In genomic region chr1:93666613-93667384, GRCh38 we compare ENCODE assay signal across 13 cellular contexts. TPM values are rescaled to one million over a fixed set of nuclear protein-coding genes. Genes with fewer than 3 reads are reported as not detected.
A peak's percentile ranks its signal among the peaks of the same experiment; 100 is the strongest.
DNase-seq lines count a peak whose midpoint lies in the region; ATAC-seq and TF ChIP-seq lines count a peak whose summit lies in the region.
"Had no signal": no experiment of that assay in that cellular context is flagged by ENCODE, and none has a peak within 500 bp of the region (broad histone marks: within the 10 kb centered on the region; RNA-seq: fewer than 3 reads in every experiment).

No MANE protein-coding gene starts in this region.

- DNase-seq in NCI-H510A treated with DMSO at 0.1 percent for 48 hours (lab: John Stamatoyannopoulos, UW) (peak; percentile 9), NCI-H510A (lab: John Stamatoyannopoulos, UW) (no peak), dermis blood vessel endothelial cell (peak; percentile 81), islet precursor cell (peak; percentile 78), testis (no peak), SW480 (ENCODE audit: low spot score) (no peak), esophagus muscularis mucosa (ENCODE audit: extremely low spot score) (no peak)
- no peak for DNase-seq in activated CD8-positive, alpha-beta T cell treated with anti-CD3 and anti-CD28 coated beads, Interleukin-2, amount 10 ng/mL, durations not matched to agents 7 days and 5 days
- DNase-seq: activated CD8-positive, alpha-beta memory T cell treated with anti-CD3 and anti-CD28 coated beads for 24 hours; GOT3; Kasumi-1; NCI-H748 treated with DMSO at 0.1 percent for 48 hours; right lobe of liver had no signal

- no peak overlapping the region for H3K27ac Mint-ChIP-seq in activated CD8-positive, alpha-beta T cell treated with anti-CD3 and anti-CD28 coated beads, Interleukin-2, amount 10 ng/mL, durations not matched to agents 7 days and 5 days

- POLR2A ChIA-PET in activated CD8-positive, alpha-beta T cell treated with anti-CD3 and anti-CD28 coated beads, Interleukin-2, amount 10 ng/mL, durations not matched to agents 7 days and 5 days (lab: Charles Lee), result no interaction called here

- H3K4me3 ChIP-seq in testis (no peak overlapping the region), esophagus muscularis mucosa (no peak overlapping the region)
- H3K4me3 ChIP-seq: right lobe of liver had no signal

- no peaks in the 10 kb centered on the region for H3K27me3 ChIP-seq in testis
- no peaks in the 10 kb centered on the region for H3K27me3 ChIP-seq in esophagus muscularis mucosa
- H3K27me3 ChIP-seq: right lobe of liver had no signal

- no peak overlapping the region for H3K4me3 Mint-ChIP-seq in activated CD8-positive, alpha-beta T cell treated with anti-CD3 and anti-CD28 coated beads, Interleukin-2, amount 10 ng/mL, durations not matched to agents 7 days and 5 days

- no peaks in the 10 kb centered on the region for H3K36me3 ChIP-seq in testis (ENCODE audit: low read depth, missing control alignments)
- peaks cover 0 to 10% (median 3%) of the 10 kb centered on the region in 4 donors for H3K36me3 ChIP-seq in esophagus muscularis mucosa
- H3K36me3 ChIP-seq: right lobe of liver had no signal

- TF ChIP-seq CTCF in testis (IDR thresholded peaks at IDR 0.05) (no peak), esophagus muscularis mucosa (IDR thresholded peaks at IDR 0.05) (no peak)

- 82 to 92% methylated on average over 13 to 14 of the region's 14 CpGs for WGBS in testis, 2 donors
- 91% methylated on average over 14 of the region's 14 CpGs for WGBS in esophagus muscularis mucosa

- ATAC-seq in activated CD8-positive, alpha-beta T cell treated with anti-CD3 and anti-CD28 coated beads, Interleukin-2, amount 10 ng/mL, durations not matched to agents 7 days and 5 days, result no peak
- ATAC-seq: right lobe of liver had no signal

- peaks cover 7% of the 10 kb centered on the region for H3K27me3 Mint-ChIP-seq in activated CD8-positive, alpha-beta T cell treated with anti-CD3 and anti-CD28 coated beads, Interleukin-2, amount 10 ng/mL, durations not matched to agents 7 days and 5 days (ENCODE audit: low read depth)

- TF ChIP-seq POLR2A in testis (IDR thresholded peaks at IDR 0.05) (no peak), esophagus muscularis mucosa (IDR thresholded peaks at IDR 0.05; ENCODE audit: low read depth) (no peak)

- H3K4me1 ChIP-seq in testis (peaks cover 92% of the 10 kb centered on the region), esophagus muscularis mucosa (peaks cover 76 to 90% (median 82%) of the 10 kb centered on the region in 4 donors)

- H3K4me1 Mint-ChIP-seq in activated CD8-positive, alpha-beta T cell treated with anti-CD3 and anti-CD28 coated beads, Interleukin-2, amount 10 ng/mL, durations not matched to agents 7 days and 5 days (ENCODE audit: low read depth), result no peaks in the 10 kb centered on the region

- TF ChIP-seq EP300 in esophagus muscularis mucosa (IDR thresholded peaks at IDR 0.05), result no peak

- H3K9me3 Mint-ChIP-seq in activated CD8-positive, alpha-beta T cell treated with anti-CD3 and anti-CD28 coated beads, Interleukin-2, amount 10 ng/mL, durations not matched to agents 7 days and 5 days (ENCODE audit: insufficient read depth), result no peaks in the 10 kb centered on the region

- peak overlapping the region; percentile 33 to 72 for H3K27ac ChIP-seq in testis
- no peak overlapping the region for H3K27ac ChIP-seq in esophagus muscularis mucosa (replicated peaks in 1 of 4)
- H3K27ac ChIP-seq: right lobe of liver had no signal

- H3K9me3 ChIP-seq in testis (no peaks in the 10 kb centered on the region), esophagus muscularis mucosa (no peaks in the 10 kb centered on the region)
- H3K9me3 ChIP-seq: right lobe of liver had no signal

- CTCF ChIA-PET in activated CD8-positive, alpha-beta T cell treated with anti-CD3 and anti-CD28 coated beads, Interleukin-2, amount 10 ng/mL, durations not matched to agents 7 days and 5 days (lab: Charles Lee), result interaction anchor here (1.2 kb wide), 1 partner anchor 12 kb away, joined by 4 read pairs; no protein-coding TSS in a partner anchor

- intact Hi-C loops in testis (cut with DNase I; ENCODE audit: low total_unique reads) (no loop called here), esophagus muscularis mucosa (cut with DNase I) (no loop called here)

- no peaks in the 10 kb centered on the region for H3K36me3 Mint-ChIP-seq in activated CD8-positive, alpha-beta T cell treated with anti-CD3 and anti-CD28 coated beads, Interleukin-2, amount 10 ng/mL, durations not matched to agents 7 days and 5 days (ENCODE audit: low read depth)

RNA-seq across cellular contexts. Expression of gene BCAR3, which starts 14.8 kb away (rescaled TPM):
- total RNA-seq in dermis blood vessel endothelial cell (47.1 and 50.5 TPM in 2 replicates), testis (10 to 100 TPM; 42.9 to 55.9 TPM), esophagus muscularis mucosa (10 to 100 TPM; 20.2 to 47.2 (median 32.3) TPM)
- polyA plus RNA-seq in testis (ENCODE audit: insufficient read depth, low read depth, low replicate concordance), result 23.2 TPM
- total RNA-seq in activated CD8-positive, alpha-beta T cell treated with anti-CD3 and anti-CD28 coated beads, Interleukin-2, amount 10 ng/mL, durations not matched to agents 7 days and 5 days, result under 1 TPM; 0.44 to 0.79 TPM

Comparison
In these comparisons a context has a peak if more than half of its experiments do, and no peak if none do; other contexts are left out.
1. DNase-seq: peak in NCI-H510A treated with DMSO at 0.1 percent for 48 hours (single experiment), dermis blood vessel endothelial cell (single experiment) and islet precursor cell (single experiment); none in NCI-H510A (single experiment), testis (single experiment), activated CD8-positive, alpha-beta T cell treated with anti-CD3 and anti-CD28 coated beads, Interleukin-2, amount 10 ng/mL, durations not matched to agents 7 days and 5 days (single experiment), SW480 (single experiment) and esophagus muscularis mucosa (single experiment).
2. H3K27ac ChIP-seq: peak in testis (2 of 2); none in esophagus muscularis mucosa (0 of 4).
3. RNA of gene BCAR3, which starts 14.8 kb away (total RNA-seq): 42.9 to 55.9 TPM in testis, 47.1 to 50.5 TPM in dermis blood vessel endothelial cell and 20.2 to 47.2 TPM in esophagus muscularis mucosa; 0.44 to 0.79 TPM in activated CD8-positive, alpha-beta T cell treated with anti-CD3 and anti-CD28 coated beads, Interleukin-2, amount 10 ng/mL, durations not matched to agents 7 days and 5 days; every median in the first group is over 10 times any median in the second.